In the genomic region with DNA sequence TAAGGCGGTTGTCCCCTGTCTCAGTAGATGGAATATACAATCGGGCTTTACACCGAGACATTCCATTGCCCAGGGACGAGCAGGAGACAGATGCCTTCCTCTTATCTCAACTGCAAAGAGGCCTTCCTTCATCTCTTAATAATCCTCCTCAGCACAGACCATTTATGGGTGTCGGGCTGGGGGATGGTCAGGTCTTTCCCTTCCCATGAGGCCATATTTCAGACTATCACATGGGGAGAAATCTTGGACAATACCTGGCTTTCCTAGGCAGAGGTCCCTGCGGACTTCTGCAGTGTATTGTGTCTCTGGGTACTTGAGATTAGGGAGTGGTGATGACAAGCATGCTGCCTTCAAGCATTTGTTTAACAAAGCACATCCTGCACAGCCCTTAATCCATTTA, we compare ENCODE assay signal across 4 cellular contexts. TPM values are rescaled to one million over a fixed set of nuclear protein-coding genes. Genes with fewer than 3 reads are reported as not detected.
"Had no signal": no experiment of that assay in that cellular context is flagged by ENCODE, and none has a peak within 500 bp of the region (broad histone marks: within the 10 kb centered on the region; RNA-seq: fewer than 3 reads in every experiment).

No MANE protein-coding gene starts in this region.

RNA-seq across cellular contexts. Expression of gene CYP2E1, which starts 14.3 kb away (rescaled TPM):
- total RNA-seq: MCF 10A, SK-MEL-5 had no signal

RNA-seq across cellular contexts. Expression of gene SYCE1, which starts 23.9 kb away (rescaled TPM):
- total RNA-seq: LHCN-M2, MCF 10A, PC-3, SK-MEL-5 had no signal
